In genomic region chr9:128818099-128818838, GRCh38 we compare ENCODE assay signal across 8 cellular contexts. TPM values are rescaled to one million over a fixed set of nuclear protein-coding genes. Genes with fewer than 3 reads are reported as not detected.
A peak's percentile ranks its signal among the peaks of the same experiment; 100 is the strongest.
DNase-seq lines count a peak whose midpoint lies in the region; ATAC-seq and TF ChIP-seq lines count a peak whose summit lies in the region.

Gene ENDOG, plus strand, starts transcription at chr9:128818500. Its CDS starts 185 bp downstream, at chr9:128818685.

- TF ChIP-seq CTCF in DND-41 (IDR thresholded peaks at IDR 0.05; ENCODE audit: borderline replicate concordance, extremely low read depth, low read length, poor library complexity, severe bottlenecking) (peak; percentile 94), Peyer's patch (IDR thresholded peaks at IDR 0.05) (peak; percentile 97 to 100 (median 99))

- H2AFZ ChIP-seq in DND-41 (ENCODE audit: low read depth, low read length), result peak within 1 kb of the TSS; percentile 99

- H3K79me2 ChIP-seq in DND-41 (ENCODE audit: insufficient read depth, low read length), result peaks cover 6% of the 10 kb centered on the region; the same call in 1 of the 2 replicates

- peaks cover 6% of the 10 kb centered on the region; the same call in 1 of the 2 replicates for H4K20me1 ChIP-seq in DND-41 (ENCODE audit: insufficient read depth, low read length)

- peak within 1 kb of the TSS; percentile 70 for H3K9ac ChIP-seq in DND-41 (ENCODE audit: low read depth, low read length)
- H3K9ac ChIP-seq in muscle layer of colon (ENCODE audit: low read length), result no peak within 1 kb of the TSS

- H3K36me3 ChIP-seq in DND-41 (ENCODE audit: insufficient read depth, low read length), result peaks cover 25% of the 10 kb centered on the region
- peaks cover 28% of the 10 kb centered on the region; the same call in 1 of the 2 replicates for H3K36me3 ChIP-seq in KOPT-K1 (ENCODE audit: insufficient read depth, low read length)
- H3K36me3 ChIP-seq in Peyer's patch, result peaks cover 0 to 27% (median 0%) of the 10 kb centered on the region in 3 donors
- H3K36me3 ChIP-seq in muscle layer of colon (ENCODE audit: insufficient read depth, low read length), result peaks cover 15% of the 10 kb centered on the region

- H3K9me3 ChIP-seq in DND-41 (ENCODE audit: insufficient read depth, low read length, severe bottlenecking) (no peaks in the 10 kb centered on the region), KOPT-K1 (ENCODE audit: insufficient read depth, low read length, poor library complexity, severe bottlenecking) (no peaks in the 10 kb centered on the region), Peyer's patch (no peaks in the 10 kb centered on the region), muscle layer of colon (ENCODE audit: low read length) (no peaks in the 10 kb centered on the region)

- H3K4me1 ChIP-seq in DND-41 (ENCODE audit: insufficient read depth, low read length) (peaks cover 29% of the 10 kb centered on the region), Peyer's patch (peaks cover 4 to 17% (median 8%) of the 10 kb centered on the region in 4 donors), muscle layer of colon (ENCODE audit: insufficient read depth, low read length) (peaks cover 10% of the 10 kb centered on the region)

- peak; percentile 75 to 85 for TF ChIP-seq POLR2A in Peyer's patch (IDR thresholded peaks at IDR 0.05)

- H3K4me2 ChIP-seq in DND-41 (ENCODE audit: insufficient read depth, low read length), result peak within 1 kb of the TSS; percentile 95

- DNase-seq in DND-41 (peak; percentile 96), Peyer's patch (peak; percentile 96 to 99 (median 98))
- DNase-seq in activated T-cell treated with anti-CD3 and anti-CD28 coated beads, Interleukin-2, amount 50 U/mL, for 48 hours, result peak; percentile 100
- DNase-seq in stimulated activated CD8-positive, alpha-beta memory T cell treated with anti-CD3 and anti-CD28 coated beads, Interleukin-7, amount 100 ng/mL, for 24 hours (ENCODE audit: low read depth), result peak; percentile 97

- H3K27me3 ChIP-seq in DND-41 (ENCODE audit: insufficient read depth, low read length, poor library complexity), result no peaks in the 10 kb centered on the region
- H3K27me3 ChIP-seq in Peyer's patch, result no peaks in the 10 kb centered on the region
- no peaks in the 10 kb centered on the region for H3K27me3 ChIP-seq in muscle layer of colon (ENCODE audit: control insufficient read depth in 1 of 2, insufficient read depth in 2 of 2, low read length in 2 of 2)

- ATAC-seq in DND-41 (ENCODE audit: insufficient read depth, low read depth) (peak; percentile 90), GM21723 (IDR thresholded peaks at IDR 0.05; ENCODE audit: unreplicated experiment) (peak; percentile 86), esophagus mucosa (peak; percentile 95)

- H3K27ac ChIP-seq in DND-41 (ENCODE audit: low read length) (peak within 1 kb of the TSS; percentile 79), KOPT-K1 (ENCODE audit: low read depth, low read length, poor library complexity, severe bottlenecking) (peak within 1 kb of the TSS; percentile 50), Peyer's patch (peak within 1 kb of the TSS; percentile 79 to 93 (median 86)), muscle layer of colon (ENCODE audit: low read depth, low read length) (peak within 1 kb of the TSS; percentile 81)

- H3K4me3 ChIP-seq in DND-41 (ENCODE audit: low read depth in 1 of 2, low read length in 2 of 2), result peak within 1 kb of the TSS; percentile 27 to 68; a peak in 3 of 4 replicates
- peak within 1 kb of the TSS; percentile 65 to 88 (median 85) for H3K4me3 ChIP-seq in Peyer's patch
- peak within 1 kb of the TSS; percentile 45 to 47 for H3K4me3 ChIP-seq in muscle layer of colon (ENCODE audit: low read depth in 1 of 2, low read length in 2 of 2)

RNA-seq across cellular contexts. Expression of gene ENDOG, which starts in this region (rescaled TPM):
- total RNA-seq in Peyer's patch (10 to 100 TPM in 3 of 4 donors, 1 to 10 TPM in 1; 9.9 to 53.6 (median 40.5) TPM), esophagus mucosa (26.6 TPM)

Comparison
In these comparisons a context has a peak if more than half of its experiments do, and no peak if none do; other contexts are left out.
1. Peak in every context shown above with its lines: DNase-seq, ATAC-seq, H3K4me3 ChIP-seq and H3K27ac ChIP-seq.